8 cellular contexts compared by ENCODE assay signal in the genomic region with DNA sequence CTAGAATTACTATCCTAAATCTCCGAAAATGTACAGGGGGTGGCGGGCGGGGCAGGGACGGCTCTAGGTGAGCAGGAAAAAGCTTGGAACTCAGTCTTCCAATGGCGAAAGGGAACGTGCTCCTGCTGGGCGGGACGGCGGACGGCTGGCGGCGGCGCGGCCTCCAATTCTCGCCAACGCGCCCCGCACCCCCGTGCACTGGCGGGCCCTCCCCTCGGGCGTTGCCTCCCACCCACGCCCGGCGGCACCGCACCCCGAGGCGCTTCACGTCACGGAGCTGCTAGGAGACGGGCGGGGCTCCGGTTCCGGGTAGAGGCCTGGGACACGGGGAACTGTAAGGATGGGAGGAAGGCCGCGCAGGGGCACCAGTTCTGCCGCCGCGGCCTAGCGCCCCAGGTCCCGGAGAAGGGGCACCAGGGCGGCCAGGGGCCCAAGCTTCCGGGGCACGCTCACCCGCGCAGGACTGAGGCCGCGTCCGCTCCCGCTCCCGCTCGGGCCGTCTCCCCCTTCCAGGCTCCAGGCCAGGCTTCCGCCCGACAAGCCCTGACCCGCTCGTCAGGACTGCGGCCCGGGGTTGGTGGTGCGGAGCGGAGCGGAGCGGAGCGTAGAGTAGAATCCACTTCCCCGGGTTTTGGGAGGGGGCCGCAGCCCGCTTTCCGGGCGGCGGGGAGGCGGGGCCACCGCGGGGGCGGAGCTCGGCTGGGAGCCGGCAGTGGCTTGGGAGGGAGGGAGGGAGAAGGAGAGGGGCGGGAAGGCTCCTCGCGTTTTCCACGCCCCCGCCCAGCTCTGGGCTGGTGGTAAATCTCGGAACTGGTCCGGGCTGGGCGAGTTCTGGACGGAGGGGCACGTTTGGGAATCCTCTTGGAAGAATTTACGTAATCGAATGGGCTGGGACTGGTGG. TPM values are rescaled to one million over a fixed set of nuclear protein-coding genes. Genes with fewer than 3 reads are reported as not detected.
A peak's percentile ranks its signal among the peaks of the same experiment; 100 is the strongest.
DNase-seq lines count a peak whose midpoint lies in the region; ATAC-seq, FAIRE-seq and TF ChIP-seq lines count a peak whose summit lies in the region.

Gene DDX59, minus strand, starts transcription at position 594 of the 901 bp plus-strand sequence. CDS start 3,167 bp downstream, outside the sequence.

- peak; percentile 94 for DNase-seq in NCI-H128 (lab: John Stamatoyannopoulos, UW; ENCODE audit: unreplicated experiment)
- DNase-seq in activated naive CD8-positive, alpha-beta T cell treated with anti-CD3 and anti-CD28 coated beads, Interleukin-2, amount 10 ng/mL, durations not matched to agents 7 days and 5 days = peak; percentile 94
- peak; percentile 98 for DNase-seq in Right ventricle myocardium inferior (ENCODE audit: missing footprints)
- DNase-seq in pancreas = peak; percentile 95 to 97 (median 96)
- peak; percentile 96 to 98 for DNase-seq in tibial artery

- no peak for TF ChIP-seq CTCF in SU-DHL-6 (IDR thresholded peaks at IDR 0.05; ENCODE audit: insufficient read depth, low read length, poor library complexity, severe bottlenecking)
- TF ChIP-seq CTCF in pancreas (IDR thresholded peaks at IDR 0.05) = no peak
- peak in 1 of 2 experiments; percentile 11 for TF ChIP-seq CTCF in tibial artery (IDR thresholded peaks at IDR 0.05)

- peak; percentile 63 for TF ChIP-seq POLR2A in GM10847 (IDR thresholded peaks at IDR 0.05; ENCODE audit: extremely low read depth, insufficient read length)

- H3K4me1 Mint-ChIP-seq in activated naive CD8-positive, alpha-beta T cell treated with anti-CD3 and anti-CD28 coated beads, Interleukin-2, amount 10 ng/mL, durations not matched to agents 7 days and 5 days = peaks cover 25% of the 10 kb centered on the region

- H2AFZ ChIP-seq in SU-DHL-6 (ENCODE audit: low read depth, low read length, severe bottlenecking) = peak within 1 kb of the TSS; percentile 81

- H3F3A ChIP-seq in SU-DHL-6 (ENCODE audit: insufficient read depth) = peaks cover 22% of the 10 kb centered on the region

- POLR2A ChIA-PET in activated naive CD8-positive, alpha-beta T cell treated with anti-CD3 and anti-CD28 coated beads, Interleukin-2, amount 10 ng/mL, durations not matched to agents 7 days and 5 days (lab: Charles Lee) = interaction anchor here (0.5 to 3.0 kb wide), 12 partner anchors 11 to 379 kb away, joined by 3 to 30 read pairs (median 4); partner anchors contain the start of gene KIF14

- H3K79me2 ChIP-seq in SU-DHL-6 (ENCODE audit: insufficient read depth, low read length) = peaks cover 16% of the 10 kb centered on the region; the same call in 1 of the 2 replicates

- peaks cover 19% of the 10 kb centered on the region for H3K36me3 Mint-ChIP-seq in activated naive CD8-positive, alpha-beta T cell treated with anti-CD3 and anti-CD28 coated beads, Interleukin-2, amount 10 ng/mL, durations not matched to agents 7 days and 5 days

- peak within 1 kb of the TSS; percentile 99 for H3K4me3 Mint-ChIP-seq in activated naive CD8-positive, alpha-beta T cell treated with anti-CD3 and anti-CD28 coated beads, Interleukin-2, amount 10 ng/mL, durations not matched to agents 7 days and 5 days

- WGBS in pancreas, 2 donors = 0 to 1% methylated on average over 66 to 89 of the region's 89 CpGs

- H3K4me1 ChIP-seq in pancreas (peaks cover 3 to 16% (median 11%) of the 10 kb centered on the region in 3 donors), tibial artery (peaks cover 0 to 45% (median 26%) of the 10 kb centered on the region in 4 donors)

- intact Hi-C loops in Right ventricle myocardium inferior (cut with DNase I) (loop anchor here (1.0 to 2.0 kb wide), 3 partner anchors 49 to 133 kb away; partner anchors contain the start of gene KIF14), pancreas (cut with DNase I) (no loop called here), tibial artery (cut with DNase I; ENCODE audit: low total_unique reads) (loop anchor here (2.0 to 5.0 kb wide), 2 partner anchors 49 to 133 kb away; partner anchors contain the start of gene KIF14)

- no peaks in the 10 kb centered on the region for H3K9me2 ChIP-seq in SU-DHL-6 (replicated peaks; ENCODE audit: insufficient read depth, low read length)

- H3K9me3 Mint-ChIP-seq in activated naive CD8-positive, alpha-beta T cell treated with anti-CD3 and anti-CD28 coated beads, Interleukin-2, amount 10 ng/mL, durations not matched to agents 7 days and 5 days = no peaks in the 10 kb centered on the region

- H4K20me1 ChIP-seq in SU-DHL-6 (ENCODE audit: low read depth, low read length) = no peaks in the 10 kb centered on the region

- no peaks in the 10 kb centered on the region for H3K27me3 Mint-ChIP-seq in activated naive CD8-positive, alpha-beta T cell treated with anti-CD3 and anti-CD28 coated beads, Interleukin-2, amount 10 ng/mL, durations not matched to agents 7 days and 5 days

- no peak for FAIRE-seq in pancreas (lab: Jason Lieb, UNC)

- ATAC-seq in HG02678 (IDR thresholded peaks at IDR 0.05; ENCODE audit: unreplicated experiment) = peak; percentile 90
- peak; percentile 84 for ATAC-seq in activated naive CD8-positive, alpha-beta T cell treated with anti-CD3 and anti-CD28 coated beads, Interleukin-2, amount 10 ng/mL, durations not matched to agents 7 days and 5 days (ENCODE audit: low read depth)
- ATAC-seq in Right ventricle myocardium inferior = peak; percentile 95
- ATAC-seq in pancreas = peak; percentile 87 to 94 (median 90)

- peak within 1 kb of the TSS; percentile 93 for H3K4me2 ChIP-seq in SU-DHL-6 (ENCODE audit: low read depth, low read length, poor library complexity, severe bottlenecking)

- H3K4me3 ChIP-seq in SU-DHL-6 (ENCODE audit: insufficient read depth, low read length, poor library complexity, severe bottlenecking) = peak within 1 kb of the TSS; percentile 86
- H3K4me3 ChIP-seq in pancreas = peak within 1 kb of the TSS; percentile 69 to 95 (median 78)
- H3K4me3 ChIP-seq in tibial artery = peak within 1 kb of the TSS; percentile 70 to 94

- H3K9me3 ChIP-seq in SU-DHL-6 (ENCODE audit: insufficient read depth, low read length) (no peaks in the 10 kb centered on the region), pancreas (no peaks in the 10 kb centered on the region), tibial artery (no peaks in the 10 kb centered on the region)

- H3K9ac ChIP-seq in SU-DHL-6 (ENCODE audit: low read length) = peak within 1 kb of the TSS; percentile 97

- H3K27ac ChIP-seq in SU-DHL-6 (ENCODE audit: low read depth, low read length) = peak within 1 kb of the TSS; percentile 86
- H3K27ac ChIP-seq in pancreas = peak within 1 kb of the TSS; percentile 99 to 100 (median 100)
- peak within 1 kb of the TSS; percentile 94 to 100 for H3K27ac ChIP-seq in tibial artery

- H3K36me3 ChIP-seq in SU-DHL-6 (ENCODE audit: low read length) (peaks cover 6% of the 10 kb centered on the region; the same call in 1 of the 2 replicates), pancreas (no peaks in the 10 kb centered on the region), tibial artery (peaks cover 0 to 5% (median 3%) of the 10 kb centered on the region in 3 donors)

- peak within 1 kb of the TSS; percentile 93 for H3K27ac Mint-ChIP-seq in activated naive CD8-positive, alpha-beta T cell treated with anti-CD3 and anti-CD28 coated beads, Interleukin-2, amount 10 ng/mL, durations not matched to agents 7 days and 5 days

- no peaks in the 10 kb centered on the region for H3K27me3 ChIP-seq in SU-DHL-6 (ENCODE audit: low read length)
- H3K27me3 ChIP-seq in pancreas = no peaks in the 10 kb centered on the region
- no peaks in the 10 kb centered on the region for H3K27me3 ChIP-seq in tibial artery

RNA-seq across cellular contexts. Expression of gene DDX59, which starts in this region (rescaled TPM):
- total RNA-seq in activated naive CD8-positive, alpha-beta T cell treated with anti-CD3 and anti-CD28 coated beads, Interleukin-2, amount 10 ng/mL, durations not matched to agents 7 days and 5 days = 10 to 100 TPM; 28.1 to 33.9 TPM
- 12.7 TPM for total RNA-seq in Right ventricle myocardium inferior
- 10 to 100 TPM in 4 of 6 donors, 1 to 10 TPM in 2; 9.0 to 12.8 (median 10.2) TPM for total RNA-seq in pancreas
- 10 to 100 TPM; 19.9 to 24.6 TPM for polyA plus RNA-seq in pancreas

Comparison
In these comparisons a context has a peak if more than half of its experiments do, and no peak if none do; other contexts are left out.
1. Peak in every context shown above with its lines: DNase-seq, ATAC-seq, H3K4me3 ChIP-seq and H3K27ac ChIP-seq.
2. intact Hi-C loops: an anchor here in Right ventricle myocardium inferior (1.0 to 2.0 kb wide) and tibial artery (2.0 to 5.0 kb wide); none called in pancreas.